ENCODE assay signal across 21 cellular contexts in the genomic region with DNA sequence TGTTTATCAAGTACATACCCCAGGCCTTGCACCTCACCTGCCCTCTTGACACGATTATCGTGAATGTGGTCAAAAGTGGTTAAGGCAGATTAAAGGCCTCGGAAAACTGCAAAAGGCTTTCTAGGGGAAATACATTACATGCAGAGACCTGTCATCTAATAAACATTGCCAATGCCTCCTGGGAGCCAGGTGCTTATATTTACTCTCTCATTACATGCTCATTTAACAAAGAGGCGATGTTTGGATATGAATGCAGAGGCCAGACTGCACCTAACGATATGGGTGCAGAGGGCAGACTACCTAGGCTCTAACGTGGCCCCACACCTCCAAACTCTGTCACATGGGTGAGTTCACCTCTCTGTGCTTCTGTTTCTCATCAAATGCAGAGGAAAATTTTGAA. TPM values are rescaled to one million over a fixed set of nuclear protein-coding genes. Genes with fewer than 3 reads are reported as not detected.
"Had no signal": no experiment of that assay in that cellular context is flagged by ENCODE, and none has a peak within 500 bp of the region (broad histone marks: within the 10 kb centered on the region; RNA-seq: fewer than 3 reads in every experiment).

No MANE protein-coding gene starts in this region.

- H3K27ac ChIP-seq: esophagus squamous epithelium, hepatocyte, left lung, neural progenitor cell, pancreas, sigmoid colon, spleen, stomach, testis, upper lobe of left lung had no signal

- H3K4me1 ChIP-seq: left lung, pancreas, spleen, stomach, testis, upper lobe of left lung had no signal

- H3K36me3 ChIP-seq: esophagus squamous epithelium, left lung, neural progenitor cell, pancreas, sigmoid colon, spleen, stomach, upper lobe of left lung had no signal

- H3K79me2 ChIP-seq: hepatocyte had no signal

- H3K27me3 ChIP-seq: hepatocyte, neural progenitor cell, pancreas, testis, upper lobe of left lung had no signal

- H3K9me3 ChIP-seq: esophagus squamous epithelium, left lung, pancreas, sigmoid colon, spleen, testis, upper lobe of left lung had no signal

- H3K4me3 ChIP-seq: esophagus squamous epithelium, hepatocyte, left lung, neural progenitor cell, pancreas, sigmoid colon, spleen, stomach, testis, upper lobe of left lung had no signal

- H3K4me2 ChIP-seq: hepatocyte, neural progenitor cell had no signal

- DNase-seq: activated CD4-positive, alpha-beta T cell treated with anti-CD3 and anti-CD28 coated beads, Interleukin-2, amount 50 U/mL, for 1 hour; activated CD4-positive, CD25-positive, alpha-beta regulatory T cell; activated naive CD8-positive, alpha-beta T cell treated with anti-CD3 and anti-CD28 coated beads, Interleukin-2, amount 10 ng/mL, durations not matched to agents 7 days and 5 days; anterior cingulate cortex; cortex of kidney; effector CD4-positive, alpha-beta T cell; esophagus squamous epithelium; left lung; mammary epithelial cell; pancreas; sigmoid colon; spleen; stimulated activated CD4-positive, alpha-beta T cell treated with anti-CD3 and anti-CD28 coated beads, Interleukin-1b, Interleukin-23, amount 100 ng/mL, for 48 hours; stomach; testis; upper lobe of left lung had no signal

- H2AFZ ChIP-seq: hepatocyte, neural progenitor cell had no signal

RNA-seq across cellular contexts. Expression of a gene that starts 14.5 kb away (rescaled TPM):
- total RNA-seq: activated CD8-positive, alpha-beta memory T cell treated with anti-CD3 and anti-CD28 coated beads for 36 hours; activated naive CD8-positive, alpha-beta T cell treated with anti-CD3 and anti-CD28 coated beads, Interleukin-2, amount 10 ng/mL, durations not matched to agents 7 days and 5 days; activated T-helper 1 cell treated with anti-CD3 and anti-CD28 coated beads, Interleukin-12 subunit alpha, Interleukin-12 subunit beta, Interleukin-2, Interleukin-4 antibody, amounts not matched to agents 30 ng/mL and 10 ng/mL and 1 ng/mL, durations not matched to agents 14 hours and 24 hours and 36 hours; endothelial cell of umbilical vein had no signal
